Comparison of ENCODE assay signal across 1 cellular context in the genomic region with DNA sequence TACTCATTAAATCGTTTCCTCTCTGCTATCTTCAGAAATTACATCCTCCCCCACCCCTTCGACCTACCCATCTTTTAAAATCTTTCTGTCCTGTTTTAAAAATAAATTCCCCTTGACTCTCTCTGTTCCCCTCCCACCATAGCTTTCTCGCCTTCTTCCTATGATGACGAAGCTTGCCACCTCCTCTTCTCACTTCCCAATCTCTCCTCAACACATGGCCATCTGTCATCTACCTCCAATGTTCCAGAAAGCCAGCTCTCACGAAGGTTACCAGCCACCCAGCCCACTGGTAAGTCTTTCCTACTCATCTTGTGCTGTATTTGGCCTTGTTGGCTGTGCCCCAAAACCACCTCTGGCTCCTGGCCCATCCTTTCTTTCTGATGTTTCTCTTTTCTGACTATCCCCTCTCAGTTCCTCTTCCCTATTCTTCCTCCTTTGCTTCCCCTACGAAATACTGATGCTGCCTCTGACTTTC.
TF ChIP-seq lines count a peak whose summit lies in the region.

No MANE protein-coding gene starts in this region.

TF ChIP-seq in GM12878, 131 proteins besides CTCF, POLR2A, EP300 and RAD21 (continued from another document and continues in another):
- TF ChIP-seq, protein P1, sequence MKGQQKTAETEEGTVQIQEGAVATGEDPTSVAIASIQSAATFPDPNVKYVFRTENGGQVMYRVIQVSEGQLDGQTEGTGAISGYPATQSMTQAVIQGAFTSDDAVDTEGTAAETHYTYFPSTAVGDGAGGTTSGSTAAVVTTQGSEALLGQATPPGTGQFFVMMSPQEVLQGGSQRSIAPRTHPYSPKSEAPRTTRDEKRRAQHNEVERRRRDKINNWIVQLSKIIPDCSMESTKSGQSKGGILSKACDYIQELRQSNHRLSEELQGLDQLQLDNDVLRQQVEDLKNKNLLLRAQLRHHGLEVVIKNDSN (IDR thresholded peaks at IDR 0.05; ENCODE audit: borderline replicate concordance, extremely low read length, insufficient read depth, low read depth, low read length) = no peak
- TF ChIP-seq, protein P2, sequence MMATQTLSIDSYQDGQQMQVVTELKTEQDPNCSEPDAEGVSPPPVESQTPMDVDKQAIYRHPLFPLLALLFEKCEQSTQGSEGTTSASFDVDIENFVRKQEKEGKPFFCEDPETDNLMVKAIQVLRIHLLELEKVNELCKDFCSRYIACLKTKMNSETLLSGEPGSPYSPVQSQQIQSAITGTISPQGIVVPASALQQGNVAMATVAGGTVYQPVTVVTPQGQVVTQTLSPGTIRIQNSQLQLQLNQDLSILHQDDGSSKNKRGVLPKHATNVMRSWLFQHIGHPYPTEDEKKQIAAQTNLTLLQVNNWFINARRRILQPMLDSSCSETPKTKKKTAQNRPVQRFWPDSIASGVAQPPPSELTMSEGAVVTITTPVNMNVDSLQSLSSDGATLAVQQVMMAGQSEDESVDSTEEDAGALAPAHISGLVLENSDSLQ (IDR thresholded peaks at IDR 0.05) = no peak
- TF ChIP-seq, protein P3, sequence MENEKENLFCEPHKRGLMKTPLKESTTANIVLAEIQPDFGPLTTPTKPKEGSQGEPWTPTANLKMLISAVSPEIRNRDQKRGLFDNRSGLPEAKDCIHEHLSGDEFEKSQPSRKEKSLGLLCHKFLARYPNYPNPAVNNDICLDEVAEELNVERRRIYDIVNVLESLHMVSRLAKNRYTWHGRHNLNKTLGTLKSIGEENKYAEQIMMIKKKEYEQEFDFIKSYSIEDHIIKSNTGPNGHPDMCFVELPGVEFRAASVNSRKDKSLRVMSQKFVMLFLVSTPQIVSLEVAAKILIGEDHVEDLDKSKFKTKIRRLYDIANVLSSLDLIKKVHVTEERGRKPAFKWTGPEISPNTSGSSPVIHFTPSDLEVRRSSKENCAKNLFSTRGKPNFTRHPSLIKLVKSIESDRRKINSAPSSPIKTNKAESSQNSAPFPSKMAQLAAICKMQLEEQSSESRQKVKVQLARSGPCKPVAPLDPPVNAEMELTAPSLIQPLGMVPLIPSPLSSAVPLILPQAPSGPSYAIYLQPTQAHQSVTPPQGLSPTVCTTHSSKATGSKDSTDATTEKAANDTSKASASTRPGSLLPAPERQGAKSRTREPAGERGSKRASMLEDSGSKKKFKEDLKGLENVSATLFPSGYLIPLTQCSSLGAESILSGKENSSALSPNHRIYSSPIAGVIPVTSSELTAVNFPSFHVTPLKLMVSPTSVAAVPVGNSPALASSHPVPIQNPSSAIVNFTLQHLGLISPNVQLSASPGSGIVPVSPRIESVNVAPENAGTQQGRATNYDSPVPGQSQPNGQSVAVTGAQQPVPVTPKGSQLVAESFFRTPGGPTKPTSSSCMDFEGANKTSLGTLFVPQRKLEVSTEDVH (IDR thresholded peaks at IDR 0.05; ENCODE audit: low read depth, partially characterized antibody) = no peak
- peak; percentile 76 for TF ChIP-seq RUNX3 (IDR thresholded peaks at IDR 0.05; ENCODE audit: low read length)
- TF ChIP-seq IKZF2 (IDR thresholded peaks at IDR 0.05) = peak; percentile 90 to 92
- peak; percentile 39; the same call in 1 of the 2 replicates for TF ChIP-seq CREM (IDR thresholded peaks at IDR 0.05; ENCODE audit: low read depth)
- 0 out of 2 replicates have a peak, but pooled peaks have one; percentile 34 for TF ChIP-seq IRF4 (IDR thresholded peaks at IDR 0.05; ENCODE audit: low read depth, low read length)
- 0 out of 2 replicates have a peak, but pooled peaks have one; percentile 54 for TF ChIP-seq HDGF (IDR thresholded peaks at IDR 0.05)
- TF ChIP-seq MEF2A (IDR thresholded peaks at IDR 0.05; ENCODE audit: insufficient read depth, low read depth, low read length) = no peak
- peak in 1 of 2 experiments; percentile 38; a peak in 1 of 4 replicates for TF ChIP-seq ETV6 (conservative IDR thresholded peaks at IDR 0.05 in 1 of 2, IDR thresholded peaks at IDR 0.05 in 1 of 2; ENCODE audit: borderline replicate concordance in 1 of 2, low read depth in 1 of 2)
- peak; percentile 87 for TF ChIP-seq IKZF1 (conservative IDR thresholded peaks at IDR 0.05)
- TF ChIP-seq FOXM1 (IDR thresholded peaks at IDR 0.05; ENCODE audit: low read depth, low read length) = 0 out of 2 replicates have a peak, but pooled peaks have one; percentile 43
- no peak for TF ChIP-seq NRF1 (conservative IDR thresholded peaks at IDR 0.05; ENCODE audit: low read depth, low read length)
- no peak for TF ChIP-seq JUND (IDR thresholded peaks at IDR 0.05; ENCODE audit: low read depth, low read length)
- TF ChIP-seq TAF1 (IDR thresholded peaks at IDR 0.05; ENCODE audit: borderline replicate concordance, low read depth, low read length) = no peak
- TF ChIP-seq CHD2 (IDR thresholded peaks at IDR 0.05; ENCODE audit: borderline replicate concordance, low read depth, low read length) = no peak
- no peak for TF ChIP-seq EZH2 (IDR thresholded peaks at IDR 0.05; ENCODE audit: borderline replicate concordance, control insufficient read depth, low read depth, low read length)
- TF ChIP-seq BCL11A (IDR thresholded peaks at IDR 0.05; ENCODE audit: low read depth, low read length) = peak; percentile 71; the same call in 1 of the 2 replicates
- TF ChIP-seq NFYA (IDR thresholded peaks at IDR 0.05; ENCODE audit: borderline replicate concordance, low read depth, low read length) = no peak
- TF ChIP-seq, protein P4, sequence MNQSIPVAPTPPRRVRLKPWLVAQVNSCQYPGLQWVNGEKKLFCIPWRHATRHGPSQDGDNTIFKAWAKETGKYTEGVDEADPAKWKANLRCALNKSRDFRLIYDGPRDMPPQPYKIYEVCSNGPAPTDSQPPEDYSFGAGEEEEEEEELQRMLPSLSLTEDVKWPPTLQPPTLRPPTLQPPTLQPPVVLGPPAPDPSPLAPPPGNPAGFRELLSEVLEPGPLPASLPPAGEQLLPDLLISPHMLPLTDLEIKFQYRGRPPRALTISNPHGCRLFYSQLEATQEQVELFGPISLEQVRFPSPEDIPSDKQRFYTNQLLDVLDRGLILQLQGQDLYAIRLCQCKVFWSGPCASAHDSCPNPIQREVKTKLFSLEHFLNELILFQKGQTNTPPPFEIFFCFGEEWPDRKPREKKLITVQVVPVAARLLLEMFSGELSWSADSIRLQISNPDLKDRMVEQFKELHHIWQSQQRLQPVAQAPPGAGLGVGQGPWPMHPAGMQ (IDR thresholded peaks at IDR 0.05; ENCODE audit: borderline replicate concordance) = no peak
- TF ChIP-seq CBX3 (IDR thresholded peaks at IDR 0.05; ENCODE audit: borderline replicate concordance, low read depth) = no peak
- TF ChIP-seq, protein P5, sequence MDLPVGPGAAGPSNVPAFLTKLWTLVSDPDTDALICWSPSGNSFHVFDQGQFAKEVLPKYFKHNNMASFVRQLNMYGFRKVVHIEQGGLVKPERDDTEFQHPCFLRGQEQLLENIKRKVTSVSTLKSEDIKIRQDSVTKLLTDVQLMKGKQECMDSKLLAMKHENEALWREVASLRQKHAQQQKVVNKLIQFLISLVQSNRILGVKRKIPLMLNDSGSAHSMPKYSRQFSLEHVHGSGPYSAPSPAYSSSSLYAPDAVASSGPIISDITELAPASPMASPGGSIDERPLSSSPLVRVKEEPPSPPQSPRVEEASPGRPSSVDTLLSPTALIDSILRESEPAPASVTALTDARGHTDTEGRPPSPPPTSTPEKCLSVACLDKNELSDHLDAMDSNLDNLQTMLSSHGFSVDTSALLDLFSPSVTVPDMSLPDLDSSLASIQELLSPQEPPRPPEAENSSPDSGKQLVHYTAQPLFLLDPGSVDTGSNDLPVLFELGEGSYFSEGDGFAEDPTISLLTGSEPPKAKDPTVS (IDR thresholded peaks at IDR 0.05; ENCODE audit: low read depth, low read length) = no peak
- 0 out of 3 replicates have a peak, but pooled peaks have one; percentile 7 for TF ChIP-seq POU2F2 (IDR thresholded peaks at IDR 0.05; ENCODE audit: borderline replicate concordance, low read depth, low read length)
- no peak for TF ChIP-seq RAD51 (IDR thresholded peaks at IDR 0.05)
- no peak for TF ChIP-seq SUPT20H (IDR thresholded peaks at IDR 0.05; ENCODE audit: borderline replicate concordance, control insufficient read depth, low read depth, low read length)
- no peak for TF ChIP-seq TARDBP (IDR thresholded peaks at IDR 0.05; ENCODE audit: borderline replicate concordance)
- TF ChIP-seq RB1 (IDR thresholded peaks at IDR 0.05; ENCODE audit: borderline replicate concordance) = no peak
- TF ChIP-seq ASH2L (IDR thresholded peaks at IDR 0.05; ENCODE audit: borderline replicate concordance, low read depth) = no peak
- peak; percentile 55; the same call in 1 of the 2 replicates for TF ChIP-seq PAX5 (IDR thresholded peaks at IDR 0.05; ENCODE audit: borderline replicate concordance, low read depth, low read length)
- TF ChIP-seq MTA2 (IDR thresholded peaks at IDR 0.05; ENCODE audit: low read depth) = peak; percentile 76
- peak; percentile 50; the same call in 1 of the 2 replicates for TF ChIP-seq TCF3 (IDR thresholded peaks at IDR 0.05; ENCODE audit: borderline replicate concordance, insufficient read depth, low read depth, low read length)
- 0 out of 4 replicates have a peak, but pooled peaks of 1 of the 2 experiments have one; percentile 29 for TF ChIP-seq CEBPB (IDR thresholded peaks at IDR 0.05; ENCODE audit: borderline replicate concordance in 1 of 2, low read depth in 2 of 2, low read length in 2 of 2)
- TF ChIP-seq, protein P6, sequence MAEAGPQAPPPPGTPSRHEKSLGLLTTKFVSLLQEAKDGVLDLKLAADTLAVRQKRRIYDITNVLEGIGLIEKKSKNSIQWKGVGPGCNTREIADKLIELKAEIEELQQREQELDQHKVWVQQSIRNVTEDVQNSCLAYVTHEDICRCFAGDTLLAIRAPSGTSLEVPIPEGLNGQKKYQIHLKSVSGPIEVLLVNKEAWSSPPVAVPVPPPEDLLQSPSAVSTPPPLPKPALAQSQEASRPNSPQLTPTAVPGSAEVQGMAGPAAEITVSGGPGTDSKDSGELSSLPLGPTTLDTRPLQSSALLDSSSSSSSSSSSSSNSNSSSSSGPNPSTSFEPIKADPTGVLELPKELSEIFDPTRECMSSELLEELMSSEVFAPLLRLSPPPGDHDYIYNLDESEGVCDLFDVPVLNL (IDR thresholded peaks at IDR 0.05; ENCODE audit: low read depth, low read length) = no peak
- TF ChIP-seq KDM1A (IDR thresholded peaks at IDR 0.05; ENCODE audit: borderline replicate concordance) = no peak
- peak; percentile 83 for TF ChIP-seq SPI1 (IDR thresholded peaks at IDR 0.05; ENCODE audit: borderline replicate concordance, insufficient read depth, low read depth, low read length)
- TF ChIP-seq, protein P7, sequence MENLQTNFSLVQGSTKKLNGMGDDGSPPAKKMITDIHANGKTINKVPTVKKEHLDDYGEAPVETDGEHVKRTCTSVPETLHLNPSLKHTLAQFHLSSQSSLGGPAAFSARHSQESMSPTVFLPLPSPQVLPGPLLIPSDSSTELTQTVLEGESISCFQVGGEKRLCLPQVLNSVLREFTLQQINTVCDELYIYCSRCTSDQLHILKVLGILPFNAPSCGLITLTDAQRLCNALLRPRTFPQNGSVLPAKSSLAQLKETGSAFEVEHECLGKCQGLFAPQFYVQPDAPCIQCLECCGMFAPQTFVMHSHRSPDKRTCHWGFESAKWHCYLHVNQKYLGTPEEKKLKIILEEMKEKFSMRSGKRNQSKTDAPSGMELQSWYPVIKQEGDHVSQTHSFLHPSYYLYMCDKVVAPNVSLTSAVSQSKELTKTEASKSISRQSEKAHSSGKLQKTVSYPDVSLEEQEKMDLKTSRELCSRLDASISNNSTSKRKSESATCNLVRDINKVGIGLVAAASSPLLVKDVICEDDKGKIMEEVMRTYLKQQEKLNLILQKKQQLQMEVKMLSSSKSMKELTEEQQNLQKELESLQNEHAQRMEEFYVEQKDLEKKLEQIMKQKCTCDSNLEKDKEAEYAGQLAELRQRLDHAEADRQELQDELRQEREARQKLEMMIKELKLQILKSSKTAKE (IDR thresholded peaks at IDR 0.05; ENCODE audit: low read depth, poor library complexity, severe bottlenecking) = no peak
- TF ChIP-seq ZNF217 (IDR thresholded peaks at IDR 0.05) = no peak
- TF ChIP-seq MXI1 (IDR thresholded peaks at IDR 0.05; ENCODE audit: low read depth, low read length) = no peak
- no peak for TF ChIP-seq BACH1 (IDR thresholded peaks at IDR 0.05; ENCODE audit: borderline replicate concordance)
- peak; percentile 35; the same call in 1 of the 2 replicates for TF ChIP-seq CREB1 (IDR thresholded peaks at IDR 0.05; ENCODE audit: low read depth)
- no peak; a peak in 1 of 4 replicates for TF ChIP-seq BHLHE40 (IDR thresholded peaks at IDR 0.05; ENCODE audit: borderline replicate concordance in 1 of 2, low read depth in 2 of 2, low read length in 1 of 2)
- TF ChIP-seq ZBED1 (IDR thresholded peaks at IDR 0.05; ENCODE audit: borderline replicate concordance) = no peak
- TF ChIP-seq HCFC1 (IDR thresholded peaks at IDR 0.05; ENCODE audit: low read length) = no peak
- TF ChIP-seq LARP7 (IDR thresholded peaks at IDR 0.05) = no peak
- TF ChIP-seq MEF2B (IDR thresholded peaks at IDR 0.05; ENCODE audit: partially characterized antibody, poor library complexity, severe bottlenecking) = no peak
- TF ChIP-seq MTA3 (IDR thresholded peaks at IDR 0.05; ENCODE audit: borderline replicate concordance, low read length) = peak; percentile 65; the same call in 1 of the 2 replicates
- TF ChIP-seq NBN (IDR thresholded peaks at IDR 0.05) = peak; percentile 55; the same call in 1 of the 2 replicates
- no peak for TF ChIP-seq SREBF1 (IDR thresholded peaks at IDR 0.05; ENCODE audit: low read length)
- TF ChIP-seq, protein P8, sequence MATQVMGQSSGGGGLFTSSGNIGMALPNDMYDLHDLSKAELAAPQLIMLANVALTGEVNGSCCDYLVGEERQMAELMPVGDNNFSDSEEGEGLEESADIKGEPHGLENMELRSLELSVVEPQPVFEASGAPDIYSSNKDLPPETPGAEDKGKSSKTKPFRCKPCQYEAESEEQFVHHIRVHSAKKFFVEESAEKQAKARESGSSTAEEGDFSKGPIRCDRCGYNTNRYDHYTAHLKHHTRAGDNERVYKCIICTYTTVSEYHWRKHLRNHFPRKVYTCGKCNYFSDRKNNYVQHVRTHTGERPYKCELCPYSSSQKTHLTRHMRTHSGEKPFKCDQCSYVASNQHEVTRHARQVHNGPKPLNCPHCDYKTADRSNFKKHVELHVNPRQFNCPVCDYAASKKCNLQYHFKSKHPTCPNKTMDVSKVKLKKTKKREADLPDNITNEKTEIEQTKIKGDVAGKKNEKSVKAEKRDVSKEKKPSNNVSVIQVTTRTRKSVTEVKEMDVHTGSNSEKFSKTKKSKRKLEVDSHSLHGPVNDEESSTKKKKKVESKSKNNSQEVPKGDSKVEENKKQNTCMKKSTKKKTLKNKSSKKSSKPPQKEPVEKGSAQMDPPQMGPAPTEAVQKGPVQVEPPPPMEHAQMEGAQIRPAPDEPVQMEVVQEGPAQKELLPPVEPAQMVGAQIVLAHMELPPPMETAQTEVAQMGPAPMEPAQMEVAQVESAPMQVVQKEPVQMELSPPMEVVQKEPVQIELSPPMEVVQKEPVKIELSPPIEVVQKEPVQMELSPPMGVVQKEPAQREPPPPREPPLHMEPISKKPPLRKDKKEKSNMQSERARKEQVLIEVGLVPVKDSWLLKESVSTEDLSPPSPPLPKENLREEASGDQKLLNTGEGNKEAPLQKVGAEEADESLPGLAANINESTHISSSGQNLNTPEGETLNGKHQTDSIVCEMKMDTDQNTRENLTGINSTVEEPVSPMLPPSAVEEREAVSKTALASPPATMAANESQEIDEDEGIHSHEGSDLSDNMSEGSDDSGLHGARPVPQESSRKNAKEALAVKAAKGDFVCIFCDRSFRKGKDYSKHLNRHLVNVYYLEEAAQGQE (IDR thresholded peaks at IDR 0.05; ENCODE audit: low read depth, low read length) = no peak
- TF ChIP-seq NR2F1 (conservative IDR thresholded peaks at IDR 0.05) = no peak
- TF ChIP-seq YBX1 (IDR thresholded peaks at IDR 0.05) = no peak
- no peak for TF ChIP-seq PAX8 (IDR thresholded peaks at IDR 0.05)
- no peak for TF ChIP-seq ESRRA (IDR thresholded peaks at IDR 0.05; ENCODE audit: low read length)
- TF ChIP-seq ATF7 (IDR thresholded peaks at IDR 0.05; ENCODE audit: low read depth) = peak; percentile 56; the same call in 1 of the 2 replicates
- TF ChIP-seq MYB (IDR thresholded peaks at IDR 0.05; ENCODE audit: borderline replicate concordance, low read depth, low read length) = no peak
